ENCODE assay signal across 2 cellular contexts in genomic region chr7:256461-256940, GRCh38.
TF ChIP-seq lines count a peak whose summit lies in the region.

No MANE protein-coding gene starts in this region.

TF ChIP-seq in H1, 55 proteins besides CTCF, POLR2A, EP300 and RAD21:
- TF ChIP-seq CEBPB (IDR thresholded peaks at IDR 0.05; ENCODE audit: low read depth, low read length) (no peak), BACH1 (IDR thresholded peaks at IDR 0.05; ENCODE audit: low read length) (no peak), NANOG (IDR thresholded peaks at IDR 0.05; ENCODE audit: insufficient read depth, low read depth, low read length, poor library complexity, severe bottlenecking) (no peak), CHD7 (IDR thresholded peaks at IDR 0.05; ENCODE audit: insufficient replicate concordance, low read length) (no peak), KDM5A (IDR thresholded peaks at IDR 0.05; ENCODE audit: low read length) (no peak), EZH2 (IDR thresholded peaks at IDR 0.05; ENCODE audit: low read depth, low read length, severe bottlenecking) (no peak), SAP30 (IDR thresholded peaks at IDR 0.05; ENCODE audit: insufficient read depth, insufficient replicate concordance, low read length) (no peak), BRCA1 (IDR thresholded peaks at IDR 0.05; ENCODE audit: low read depth, low read length) (no peak)

TF ChIP-seq in HepG2, 621 proteins besides CTCF, POLR2A, EP300 and RAD21:
- TF ChIP-seq AGO2 (optimal IDR thresholded peaks at IDR 0.05; ENCODE audit: low read depth, low read length) (peak; percentile 22), KAT7 (CRISPR knock-in tag; IDR thresholded peaks at IDR 0.05; ENCODE audit: borderline replicate concordance) (no peak), MTA1 (CRISPR knock-in tag; IDR thresholded peaks at IDR 0.05; ENCODE audit: borderline replicate concordance) (peak; percentile 22; the same call in 1 of the 2 replicates), KDM6A (CRISPR knock-in tag; IDR thresholded peaks at IDR 0.05; ENCODE audit: low read depth) (no peak)
